Comparison of ENCODE assay signal across 18 cellular contexts in genomic region chr17:49213399-49213798, GRCh38. TPM values are rescaled to one million over a fixed set of nuclear protein-coding genes. Genes with fewer than 3 reads are reported as not detected.
DNase-seq lines count a peak whose midpoint lies in the region; ATAC-seq, FAIRE-seq and TF ChIP-seq lines count a peak whose summit lies in the region.
"Had no signal": no experiment of that assay in that cellular context is flagged by ENCODE, and none has a peak within 500 bp of the region (broad histone marks: within the 10 kb centered on the region; RNA-seq: fewer than 3 reads in every experiment).

No MANE protein-coding gene starts in this region.

- peaks cover 9 to 10% of the 10 kb centered on the region in 2 donors for H3K36me3 Mint-ChIP-seq in CD4-positive, alpha-beta memory T cell
- peaks cover 3% of the 10 kb centered on the region for H3K36me3 Mint-ChIP-seq in T-helper 17 cell (ENCODE audit: low read depth)

- CTCF ChIA-PET in CD4-positive, alpha-beta memory T cell (lab: Charles Lee; ENCODE audit: partially characterized antibody), result interaction anchor here (1.2 to 3.6 kb wide), 3 partner anchors 9 to 34 kb away, joined by 3 to 16 read pairs (median 5); no protein-coding TSS in a partner anchor

- H3K9me3 ChIP-seq in CD4-positive, alpha-beta memory T cell (ENCODE audit: control insufficient read depth in 1 of 2, low read length in 2 of 2), result no peaks in the 10 kb centered on the region
- H3K9me3 ChIP-seq in T-helper 17 cell (ENCODE audit: control insufficient read depth, low read length, poor library complexity, severe bottlenecking) (no peaks in the 10 kb centered on the region), mononuclear cell (ENCODE audit: low read depth, low read length) (no peaks in the 10 kb centered on the region), body of pancreas (no peaks in the 10 kb centered on the region)
- no peaks in the 10 kb centered on the region for H3K9me3 ChIP-seq in effector memory CD4-positive, alpha-beta T cell (ENCODE audit: control insufficient read depth, low read length)
- H3K9me3 ChIP-seq: right lobe of liver had no signal

- no peak for DNase-seq in CD4-positive, alpha-beta memory T cell
- DNase-seq in GM12892 (ENCODE audit: insufficient read length) (no peak), T-helper 17 cell (no peak), NCI-H128 (lab: John Stamatoyannopoulos, UW; ENCODE audit: unreplicated experiment) (no peak), iPS-NIHi11 (ENCODE audit: low spot score) (no peak), body of pancreas (no peak)
- DNase-seq in effector memory CD4-positive, alpha-beta T cell, result no peak
- DNase-seq: activated CD4-positive, alpha-beta T cell treated with anti-CD3 and anti-CD28 coated beads, Interleukin-2, amount 50 U/mL, for 48 hours; amygdala; NCI-H2029; NK-92 treated with Interleukin-12 subunit alpha and Interleukin-12 subunit beta, amount 100 ng/mL, for 24 hours; right lobe of liver; SW 1271 had no signal

- H3K27ac Mint-ChIP-seq in CD4-positive, alpha-beta memory T cell, result peak overlapping the region; percentile 3 to 89 (median 74)
- H3K27ac Mint-ChIP-seq in T-helper 17 cell, result peak overlapping the region; percentile 89

- no peak for TF ChIP-seq POLR2A in GM12892 (IDR thresholded peaks at IDR 0.05; ENCODE audit: low read depth, low read length)
- TF ChIP-seq POLR2A in body of pancreas (IDR thresholded peaks at IDR 0.05), result no peak

- H3K9me3 Mint-ChIP-seq in CD4-positive, alpha-beta memory T cell, result peaks cover 0 to 2% (median 0%) of the 10 kb centered on the region in 8 donors
- H3K9me3 Mint-ChIP-seq: nephron had no signal

- no peaks in the 10 kb centered on the region for H3K36me3 ChIP-seq in CD4-positive, alpha-beta memory T cell (ENCODE audit: insufficient read depth, low read length)
- no peaks in the 10 kb centered on the region for H3K36me3 ChIP-seq in effector memory CD4-positive, alpha-beta T cell (ENCODE audit: control insufficient read depth, insufficient read depth, low read length)
- H3K36me3 ChIP-seq in body of pancreas (replicated peaks in 1 of 2; ENCODE audit: insufficient read depth in 1 of 2, low read depth in 2 of 2), result no peaks in the 10 kb centered on the region
- H3K36me3 ChIP-seq: right lobe of liver had no signal

- H3K4me1 Mint-ChIP-seq in CD4-positive, alpha-beta memory T cell, result peaks cover 70 to 92% (median 80%) of the 10 kb centered on the region in 4 donors
- H3K4me1 Mint-ChIP-seq in T-helper 17 cell, result peaks cover 76% of the 10 kb centered on the region

- peak; percentile 95 for FAIRE-seq in GM12892 (lab: Jason Lieb, UNC)
- FAIRE-seq: islet of Langerhans had no signal

- ATAC-seq in T-helper 17 cell (no peak), body of pancreas (no peak)
- ATAC-seq: right lobe of liver had no signal

- H3K4me3 ChIP-seq in CD4-positive, alpha-beta memory T cell (ENCODE audit: low read length in 2 of 2), result no peak overlapping the region
- H3K4me3 ChIP-seq in mononuclear cell (ENCODE audit: low read length), result peak overlapping the region; percentile 14
- H3K4me3 ChIP-seq in effector memory CD4-positive, alpha-beta T cell (ENCODE audit: insufficient read depth, low read depth, low read length, poor library complexity, severe bottlenecking), result no peak overlapping the region
- no peak overlapping the region for H3K4me3 ChIP-seq in body of pancreas
- H3K4me3 ChIP-seq: right lobe of liver had no signal

- peaks cover 99% of the 10 kb centered on the region for H3K4me1 ChIP-seq in CD4-positive, alpha-beta memory T cell (ENCODE audit: insufficient read depth, low read length)
- H3K4me1 ChIP-seq in mononuclear cell (ENCODE audit: insufficient read depth, low read length), result peaks cover 99% of the 10 kb centered on the region
- peaks cover 44% of the 10 kb centered on the region for H3K4me1 ChIP-seq in effector memory CD4-positive, alpha-beta T cell (ENCODE audit: control insufficient read depth, insufficient read depth, low read length, poor library complexity, severe bottlenecking)
- peaks cover 16% of the 10 kb centered on the region for H3K4me1 ChIP-seq in body of pancreas
- H3K4me1 ChIP-seq: right lobe of liver had no signal

- no peak overlapping the region for H3K27ac ChIP-seq in CD4-positive, alpha-beta memory T cell (ENCODE audit: low read depth, low read length)
- H3K27ac ChIP-seq in effector memory CD4-positive, alpha-beta T cell (ENCODE audit: insufficient read depth, low read length, poor library complexity, severe bottlenecking), result no peak overlapping the region
- no peak overlapping the region for H3K27ac ChIP-seq in body of pancreas
- H3K27ac ChIP-seq: KMS-11 had no signal

- POLR2A ChIA-PET in CD4-positive, alpha-beta memory T cell (lab: Charles Lee; ENCODE audit: partially characterized antibody), result interaction anchor here (12.1 kb wide), 1 partner anchor 20 kb away, joined by 169 read pairs; no protein-coding TSS in a partner anchor

- no peak for TF ChIP-seq CTCF in body of pancreas (IDR thresholded peaks at IDR 0.05)

- intact Hi-C loops in CD4-positive, alpha-beta memory T cell (cut with micrococcal nuclease), result no loop called here
- intact Hi-C loops in body of pancreas (cut with DNase I), result no loop called here

- WGBS in body of pancreas, 2 donors, result 51 to 77% methylated on average over 3 to 5 of the region's 5 CpGs

- peak overlapping the region; percentile 18 to 98 (median 53) for H3K4me3 Mint-ChIP-seq in CD4-positive, alpha-beta memory T cell
- H3K4me3 Mint-ChIP-seq in T-helper 17 cell, result peak overlapping the region; percentile 69
- H3K4me3 Mint-ChIP-seq: nephron had no signal

- no peaks in the 10 kb centered on the region for H3K27me3 Mint-ChIP-seq in CD4-positive, alpha-beta memory T cell
- H3K27me3 Mint-ChIP-seq in T-helper 17 cell, result no peaks in the 10 kb centered on the region

- no peaks in the 10 kb centered on the region for H3K27me3 ChIP-seq in CD4-positive, alpha-beta memory T cell (ENCODE audit: insufficient read depth, low read length)
- no peaks in the 10 kb centered on the region for H3K27me3 ChIP-seq in mononuclear cell (ENCODE audit: insufficient read depth, low read length)
- H3K27me3 ChIP-seq in effector memory CD4-positive, alpha-beta T cell (replicated peaks; ENCODE audit: control insufficient read depth, insufficient read depth, low read length, poor library complexity, severe bottlenecking), result no peaks in the 10 kb centered on the region
- no peaks in the 10 kb centered on the region for H3K27me3 ChIP-seq in body of pancreas
- H3K27me3 ChIP-seq: right lobe of liver had no signal

RNA-seq across cellular contexts. Expression of gene ABI3, which starts 2.9 kb away (rescaled TPM):
- total RNA-seq in CD4-positive, alpha-beta memory T cell, result 10 to 100 TPM in 1 of 2 experiments, 1 to 10 TPM in 1; 9.5 to 11.5 TPM
- 10 to 100 TPM; 14.3 to 24.5 TPM for polyA plus RNA-seq in CD4-positive, alpha-beta memory T cell
- 22.7 TPM for polyA plus RNA-seq in GM12892 (2012; ENCODE audit: missing spikeins)
- total RNA-seq in T-helper 17 cell (10 to 100 TPM in 1 of 2 donors, 1 to 10 TPM in 1; 6.5 to 10.5 TPM), mononuclear cell (6.3 TPM), body of pancreas (1 to 10 TPM; 4.9 to 6.3 TPM)

RNA-seq across cellular contexts. Expression of gene GNGT2, which starts 3.0 kb away (rescaled TPM):
- total RNA-seq in CD4-positive, alpha-beta memory T cell, result 1 to 10 TPM; 2.9 to 3.3 TPM
- 1 to 10 TPM; 6.9 to 8.2 TPM for polyA plus RNA-seq in CD4-positive, alpha-beta memory T cell
- 33.7 TPM for polyA plus RNA-seq in GM12892 (2012; ENCODE audit: missing spikeins)
- total RNA-seq in T-helper 17 cell, result 1 to 10 TPM; 3.0 to 4.4 TPM
- total RNA-seq in mononuclear cell, result 3.3 TPM
- total RNA-seq in body of pancreas, result 10 to 100 TPM in 1 of 2 donors, not detected in 1; 16.8 TPM
- total RNA-seq: fibroblast of villous mesenchyme had no signal

RNA-seq across cellular contexts. Expression of gene PHOSPHO1, which starts 17.2 kb away (rescaled TPM):
- not detected for total RNA-seq in CD4-positive, alpha-beta memory T cell
- under 1 TPM; 0.10 to 0.29 TPM for polyA plus RNA-seq in CD4-positive, alpha-beta memory T cell
- polyA plus RNA-seq in GM12892 (2012; ENCODE audit: missing spikeins), result 0.81 TPM
- total RNA-seq in T-helper 17 cell (not detected), mononuclear cell (0.21 TPM), body of pancreas (10 to 100 TPM in 1 of 2 donors, not detected in 1; 13.5 TPM)
